ENCODE assay signal across 1 cellular context in genomic region chr17:79429864-79430494, GRCh38.
TF ChIP-seq lines count a peak whose summit lies in the region.

No MANE protein-coding gene starts in this region.

TF ChIP-seq in HEK293, 187 proteins besides CTCF, POLR2A, EP300 and RAD21 (continued from another document):
- TF ChIP-seq, protein P1, sequence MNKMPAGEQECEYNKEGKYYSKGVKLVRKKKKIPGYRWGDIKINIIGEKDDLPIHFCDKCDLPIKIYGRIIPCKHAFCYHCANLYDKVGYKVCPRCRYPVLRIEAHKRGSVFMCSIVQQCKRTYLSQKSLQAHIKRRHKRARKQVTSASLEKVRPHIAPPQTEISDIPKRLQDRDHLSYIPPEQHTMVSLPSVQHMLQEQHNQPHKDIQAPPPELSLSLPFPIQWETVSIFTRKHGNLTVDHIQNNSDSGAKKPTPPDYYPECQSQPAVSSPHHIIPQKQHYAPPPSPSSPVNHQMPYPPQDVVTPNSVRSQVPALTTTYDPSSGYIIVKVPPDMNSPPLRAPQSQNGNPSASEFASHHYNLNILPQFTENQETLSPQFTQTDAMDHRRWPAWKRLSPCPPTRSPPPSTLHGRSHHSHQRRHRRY (tag by site-specific recombination; IDR thresholded peaks at IDR 0.05): 0 out of 2 replicates have a peak, but pooled peaks have one; percentile 39
- peak; percentile 78 for TF ChIP-seq ZNF791 (tag by site-specific recombination; IDR thresholded peaks at IDR 0.05)
- TF ChIP-seq ZNF292 (tag by site-specific recombination; IDR thresholded peaks at IDR 0.05; ENCODE audit: borderline replicate concordance, low read depth): peak; percentile 73; the same call in 1 of the 2 replicates
- TF ChIP-seq, protein P2, sequence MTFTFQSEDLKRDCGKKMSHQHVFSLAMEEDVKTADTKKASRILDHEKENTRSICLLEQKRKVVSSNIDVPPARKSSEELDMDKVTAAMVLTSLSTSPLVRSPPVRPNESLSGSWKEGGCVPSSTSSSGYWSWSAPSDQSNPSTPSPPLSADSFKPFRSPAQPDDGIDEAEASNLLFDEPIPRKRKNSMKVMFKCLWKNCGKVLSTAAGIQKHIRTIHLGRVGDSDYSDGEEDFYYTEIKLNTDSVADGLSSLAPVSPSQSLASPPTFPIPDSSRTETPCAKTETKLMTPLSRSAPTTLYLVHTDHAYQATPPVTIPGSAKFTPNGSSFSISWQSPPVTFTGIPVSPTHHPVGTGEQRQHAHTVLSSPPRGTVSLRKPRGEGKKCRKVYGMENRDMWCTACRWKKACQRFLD (tag by site-specific recombination; IDR thresholded peaks at IDR 0.05): no peak
- TF ChIP-seq ZNF623 (tag by site-specific recombination; IDR thresholded peaks at IDR 0.05): peak; percentile 84
- TF ChIP-seq ZBTB21 (tag by site-specific recombination; IDR thresholded peaks at IDR 0.05): peak; percentile 68
- TF ChIP-seq MYNN (tag by site-specific recombination; IDR thresholded peaks at IDR 0.05; ENCODE audit: borderline replicate concordance): peak; percentile 32; the same call in 1 of the 2 replicates
- peak; percentile 78 for TF ChIP-seq ZNF529 (tag by site-specific recombination; IDR thresholded peaks at IDR 0.05; ENCODE audit: insufficient replicate concordance)
- no peak for TF ChIP-seq SP7 (tag by site-specific recombination; IDR thresholded peaks at IDR 0.05)
- peak; percentile 22; the same call in 1 of the 2 replicates for TF ChIP-seq TSHZ1 (tag by site-specific recombination; IDR thresholded peaks at IDR 0.05; ENCODE audit: borderline replicate concordance)
- peak; percentile 91; the same call in 1 of the 2 replicates for TF ChIP-seq AEBP2 (tag by site-specific recombination; IDR thresholded peaks at IDR 0.05; ENCODE audit: borderline replicate concordance)
- peak; percentile 47; the same call in 1 of the 2 replicates for TF ChIP-seq ZBTB1 (tag by site-specific recombination; IDR thresholded peaks at IDR 0.05)
- TF ChIP-seq ZNF426 (tag by site-specific recombination; IDR thresholded peaks at IDR 0.05): peak; percentile 93
- TF ChIP-seq MZF1 (tag by site-specific recombination; IDR thresholded peaks at IDR 0.05; ENCODE audit: borderline replicate concordance): no peak; the same call in 1 of the 2 replicates
- TF ChIP-seq ZNF654 (tag by site-specific recombination; IDR thresholded peaks at IDR 0.05; ENCODE audit: low read depth): peak; percentile 45
- TF ChIP-seq, protein P3, sequence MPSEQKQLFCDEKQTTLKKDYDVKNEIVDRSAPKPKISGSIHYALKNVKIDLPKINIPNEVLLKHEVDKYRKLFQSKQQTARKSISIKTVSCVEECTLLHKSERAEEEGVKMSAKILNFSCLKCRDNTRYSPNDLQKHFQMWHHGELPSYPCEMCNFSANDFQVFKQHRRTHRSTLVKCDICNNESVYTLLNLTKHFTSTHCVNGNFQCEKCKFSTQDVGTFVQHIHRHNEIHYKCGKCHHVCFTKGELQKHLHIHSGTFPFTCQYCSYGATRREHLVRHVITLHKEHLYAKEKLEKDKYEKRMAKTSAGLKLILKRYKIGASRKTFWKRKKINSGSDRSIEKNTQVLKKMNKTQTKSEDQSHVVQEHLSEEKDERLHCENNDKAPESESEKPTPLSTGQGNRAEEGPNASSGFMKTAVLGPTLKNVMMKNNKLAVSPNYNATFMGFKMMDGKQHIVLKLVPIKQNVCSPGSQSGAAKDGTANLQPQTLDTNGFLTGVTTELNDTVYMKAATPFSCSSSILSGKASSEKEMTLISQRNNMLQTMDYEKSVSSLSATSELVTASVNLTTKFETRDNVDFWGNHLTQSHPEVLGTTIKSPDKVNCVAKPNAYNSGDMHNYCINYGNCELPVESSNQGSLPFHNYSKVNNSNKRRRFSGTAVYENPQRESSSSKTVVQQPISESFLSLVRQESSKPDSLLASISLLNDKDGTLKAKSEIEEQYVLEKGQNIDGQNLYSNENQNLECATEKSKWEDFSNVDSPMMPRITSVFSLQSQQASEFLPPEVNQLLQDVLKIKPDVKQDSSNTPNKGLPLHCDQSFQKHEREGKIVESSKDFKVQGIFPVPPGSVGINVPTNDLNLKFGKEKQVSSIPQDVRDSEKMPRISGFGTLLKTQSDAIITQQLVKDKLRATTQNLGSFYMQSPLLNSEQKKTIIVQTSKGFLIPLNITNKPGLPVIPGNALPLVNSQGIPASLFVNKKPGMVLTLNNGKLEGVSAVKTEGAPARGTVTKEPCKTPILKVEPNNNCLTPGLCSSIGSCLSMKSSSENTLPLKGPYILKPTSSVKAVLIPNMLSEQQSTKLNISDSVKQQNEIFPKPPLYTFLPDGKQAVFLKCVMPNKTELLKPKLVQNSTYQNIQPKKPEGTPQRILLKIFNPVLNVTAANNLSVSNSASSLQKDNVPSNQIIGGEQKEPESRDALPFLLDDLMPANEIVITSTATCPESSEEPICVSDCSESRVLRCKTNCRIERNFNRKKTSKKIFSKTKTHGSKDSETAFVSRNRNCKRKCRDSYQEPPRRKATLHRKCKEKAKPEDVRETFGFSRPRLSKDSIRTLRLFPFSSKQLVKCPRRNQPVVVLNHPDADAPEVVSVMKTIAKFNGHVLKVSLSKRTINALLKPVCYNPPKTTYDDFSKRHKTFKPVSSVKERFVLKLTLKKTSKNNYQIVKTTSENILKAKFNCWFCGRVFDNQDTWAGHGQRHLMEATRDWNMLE (tag by site-specific recombination; conservative IDR thresholded peaks at IDR 0.05; ENCODE audit: low read depth): peak; percentile 96
- no peak for TF ChIP-seq ZNF596 (tag by site-specific recombination; IDR thresholded peaks at IDR 0.05)
- TF ChIP-seq ZNF560 (tag by site-specific recombination; IDR thresholded peaks at IDR 0.05; ENCODE audit: borderline replicate concordance): peak; percentile 88; the same call in 1 of the 2 replicates
- peak; percentile 80 for TF ChIP-seq ZNF140 (tag by site-specific recombination; IDR thresholded peaks at IDR 0.05)
- no peak for TF ChIP-seq ZNF670 (tag by site-specific recombination; IDR thresholded peaks at IDR 0.05; ENCODE audit: low read depth)
- TF ChIP-seq GLI4 (tag by site-specific recombination; IDR thresholded peaks at IDR 0.05): no peak
- TF ChIP-seq ZNF610 (tag by site-specific recombination; IDR thresholded peaks at IDR 0.05; ENCODE audit: borderline replicate concordance): no peak
- peak; percentile 80 for TF ChIP-seq RBAK (tag by site-specific recombination; IDR thresholded peaks at IDR 0.05)
- TF ChIP-seq ZNF112 (tag by site-specific recombination; IDR thresholded peaks at IDR 0.05): no peak
- TF ChIP-seq MEIS1 (CRISPR knock-in tag; IDR thresholded peaks at IDR 0.05; ENCODE audit: borderline replicate concordance): no peak
- no peak for TF ChIP-seq ZSCAN16 (tag by site-specific recombination; IDR thresholded peaks at IDR 0.05)
- peak; percentile 89 for TF ChIP-seq ZNF664 (tag by site-specific recombination; IDR thresholded peaks at IDR 0.05)
- TF ChIP-seq ZNF223 (tag by site-specific recombination; IDR thresholded peaks at IDR 0.05): peak; percentile 70; the same call in 1 of the 2 replicates
- TF ChIP-seq ZNF26 (tag by site-specific recombination; IDR thresholded peaks at IDR 0.05): no peak
- peak; percentile 80 for TF ChIP-seq REST (tag by site-specific recombination; IDR thresholded peaks at IDR 0.05)
- peak; percentile 97 for TF ChIP-seq ZNF394 (tag by site-specific recombination; IDR thresholded peaks at IDR 0.05; ENCODE audit: borderline replicate concordance)
- no peak for TF ChIP-seq KLF1 (tag by site-specific recombination; IDR thresholded peaks at IDR 0.05)
- no peak for TF ChIP-seq KLF10 (tag by site-specific recombination; IDR thresholded peaks at IDR 0.05)
- TF ChIP-seq ZBTB8A (tag by site-specific recombination; IDR thresholded peaks at IDR 0.05): peak; percentile 83
- peak; percentile 26; the same call in 1 of the 2 replicates for TF ChIP-seq ZNF341 (tag by site-specific recombination; IDR thresholded peaks at IDR 0.05; ENCODE audit: low read depth)
- peak; percentile 94 for TF ChIP-seq ZNF202 (tag by site-specific recombination; IDR thresholded peaks at IDR 0.05; ENCODE audit: borderline replicate concordance)
- TF ChIP-seq ZNF121 (tag by site-specific recombination; IDR thresholded peaks at IDR 0.05): no peak
- no peak for TF ChIP-seq ZNF302 (tag by site-specific recombination; IDR thresholded peaks at IDR 0.05; ENCODE audit: low read depth)
- no peak for TF ChIP-seq SCRT2 (tag by site-specific recombination; IDR thresholded peaks at IDR 0.05)
- TF ChIP-seq REPIN1 (tag by site-specific recombination; IDR thresholded peaks at IDR 0.05; ENCODE audit: low read depth): no peak
